13 cellular contexts compared by ENCODE assay signal in genomic region chr2:72117029-72117428, GRCh38. TPM values are rescaled to one million over a fixed set of nuclear protein-coding genes. Genes with fewer than 3 reads are reported as not detected.
DNase-seq lines count a peak whose midpoint lies in the region; ATAC-seq and TF ChIP-seq lines count a peak whose summit lies in the region.
"Had no signal": no experiment of that assay in that cellular context is flagged by ENCODE, and none has a peak within 500 bp of the region (broad histone marks: within the 10 kb centered on the region; RNA-seq: fewer than 3 reads in every experiment).

No MANE protein-coding gene starts in this region.

- TF ChIP-seq CTCF in RWPE2 (IDR thresholded peaks at IDR 0.05; ENCODE audit: poor library complexity, severe bottlenecking) (no peak), lung (IDR thresholded peaks at IDR 0.05; ENCODE audit: control extremely low read depth, extremely low read depth) (no peak), ascending aorta (IDR thresholded peaks at IDR 0.05) (no peak)

- no peak overlapping the region for H3K27ac Mint-ChIP-seq in activated CD8-positive, alpha-beta memory T cell treated with anti-CD3 and anti-CD28 coated beads, Interleukin-2, amount 10 ng/mL, durations not matched to agents 7 days and 5 days
- no peak overlapping the region for H3K27ac Mint-ChIP-seq in CD4-positive, alpha-beta memory T cell
- H3K27ac Mint-ChIP-seq: HFFc6 had no signal

- POLR2A ChIA-PET in CD4-positive, alpha-beta memory T cell (lab: Charles Lee; ENCODE audit: partially characterized antibody): no interaction called here

- H3K4me1 Mint-ChIP-seq in activated CD8-positive, alpha-beta memory T cell treated with anti-CD3 and anti-CD28 coated beads, Interleukin-2, amount 10 ng/mL, durations not matched to agents 7 days and 5 days: no peaks in the 10 kb centered on the region
- no peaks in the 10 kb centered on the region for H3K4me1 Mint-ChIP-seq in CD4-positive, alpha-beta memory T cell

- peaks cover 22% of the 10 kb centered on the region for H3K4me1 ChIP-seq in RWPE2 (ENCODE audit: insufficient read depth, poor library complexity, severe bottlenecking)
- H3K4me1 ChIP-seq in lung (ENCODE audit: control insufficient read depth in 2 of 2, insufficient read depth in 2 of 2, low read length in 2 of 2): peaks cover 0 to 2% of the 10 kb centered on the region in 2 donors
- no peaks in the 10 kb centered on the region for H3K4me1 ChIP-seq in CD4-positive, alpha-beta memory T cell (ENCODE audit: insufficient read depth, low read length)
- H3K4me1 ChIP-seq in effector memory CD4-positive, alpha-beta T cell (ENCODE audit: control insufficient read depth, insufficient read depth, low read length, poor library complexity, severe bottlenecking): no peaks in the 10 kb centered on the region
- peaks cover 0 to 11% of the 10 kb centered on the region in 2 donors for H3K4me1 ChIP-seq in ascending aorta
- H3K4me1 ChIP-seq: HAP-1 had no signal

- H3K36me3 ChIP-seq in RWPE2 (ENCODE audit: low read depth) (no peaks in the 10 kb centered on the region), lung (ENCODE audit: control insufficient read depth in 2 of 2, insufficient read depth in 2 of 2, low read length in 2 of 2) (no peaks in the 10 kb centered on the region), ascending aorta (no peaks in the 10 kb centered on the region)
- H3K36me3 ChIP-seq in CD4-positive, alpha-beta memory T cell (ENCODE audit: insufficient read depth, low read length): no peaks in the 10 kb centered on the region
- H3K36me3 ChIP-seq in effector memory CD4-positive, alpha-beta T cell (ENCODE audit: control insufficient read depth, insufficient read depth, low read length): no peaks in the 10 kb centered on the region
- H3K36me3 ChIP-seq: HAP-1 had no signal

- H3K9me3 Mint-ChIP-seq in activated CD8-positive, alpha-beta memory T cell treated with anti-CD3 and anti-CD28 coated beads, Interleukin-2, amount 10 ng/mL, durations not matched to agents 7 days and 5 days (ENCODE audit: low read depth): no peaks in the 10 kb centered on the region
- peaks cover 0 to 8% (median 6%) of the 10 kb centered on the region in 8 donors for H3K9me3 Mint-ChIP-seq in CD4-positive, alpha-beta memory T cell
- H3K9me3 Mint-ChIP-seq: HFFc6 had no signal

- no peak overlapping the region for H3K4me3 Mint-ChIP-seq in activated CD8-positive, alpha-beta memory T cell treated with anti-CD3 and anti-CD28 coated beads, Interleukin-2, amount 10 ng/mL, durations not matched to agents 7 days and 5 days
- H3K4me3 Mint-ChIP-seq in CD4-positive, alpha-beta memory T cell: no peak overlapping the region

- CTCF ChIA-PET in activated CD8-positive, alpha-beta memory T cell treated with anti-CD3 and anti-CD28 coated beads, Interleukin-2, amount 10 ng/mL, durations not matched to agents 7 days and 5 days (lab: Charles Lee): no interaction called here
- CTCF ChIA-PET in CD4-positive, alpha-beta memory T cell (lab: Charles Lee; ENCODE audit: partially characterized antibody): interaction anchor here (1.0 kb wide), 1 partner anchor 15 kb away, joined by 3 read pairs; no protein-coding TSS in a partner anchor

- no peaks in the 10 kb centered on the region for H3K36me3 Mint-ChIP-seq in activated CD8-positive, alpha-beta memory T cell treated with anti-CD3 and anti-CD28 coated beads, Interleukin-2, amount 10 ng/mL, durations not matched to agents 7 days and 5 days
- no peaks in the 10 kb centered on the region for H3K36me3 Mint-ChIP-seq in CD4-positive, alpha-beta memory T cell

- no peak for ATAC-seq in activated CD8-positive, alpha-beta memory T cell treated with anti-CD3 and anti-CD28 coated beads, Interleukin-2, amount 10 ng/mL, durations not matched to agents 7 days and 5 days
- ATAC-seq in RWPE2 (ENCODE audit: low read depth) (no peak), lung (ENCODE audit: insufficient read depth, low FRiP score) (no peak)

- H3K9me3 ChIP-seq in RWPE2 (ENCODE audit: severe bottlenecking) (no peaks in the 10 kb centered on the region), lung (ENCODE audit: control insufficient read depth in 2 of 2, insufficient read depth in 1 of 2, low read length in 1 of 2) (no peaks in the 10 kb centered on the region), ascending aorta (no peaks in the 10 kb centered on the region)
- no peaks in the 10 kb centered on the region for H3K9me3 ChIP-seq in CD4-positive, alpha-beta memory T cell (ENCODE audit: control insufficient read depth in 1 of 2, low read length in 2 of 2)
- no peaks in the 10 kb centered on the region for H3K9me3 ChIP-seq in effector memory CD4-positive, alpha-beta T cell (ENCODE audit: control insufficient read depth, low read length)
- H3K9me3 ChIP-seq: HAP-1 had no signal

- intact Hi-C loops in CD4-positive, alpha-beta memory T cell (cut with micrococcal nuclease): no loop called here
- intact Hi-C loops in ascending aorta (cut with DNase I): no loop called here

- H3K4me3 ChIP-seq in RWPE2 (ENCODE audit: severe bottlenecking): no peak overlapping the region
- H3K4me3 ChIP-seq in lung: no peak overlapping the region
- H3K4me3 ChIP-seq in CD4-positive, alpha-beta memory T cell (ENCODE audit: low read length in 2 of 2): no peak overlapping the region
- H3K4me3 ChIP-seq in effector memory CD4-positive, alpha-beta T cell (ENCODE audit: insufficient read depth, low read depth, low read length, poor library complexity, severe bottlenecking): no peak overlapping the region
- H3K4me3 ChIP-seq in ascending aorta: no peak overlapping the region
- H3K4me3 ChIP-seq: HAP-1 had no signal

- H3K27me3 ChIP-seq in RWPE2 (ENCODE audit: insufficient read depth, poor library complexity, severe bottlenecking) (no peaks in the 10 kb centered on the region), lung (ENCODE audit: control insufficient read depth, insufficient read depth) (no peaks in the 10 kb centered on the region), ascending aorta (no peaks in the 10 kb centered on the region)
- no peaks in the 10 kb centered on the region for H3K27me3 ChIP-seq in CD4-positive, alpha-beta memory T cell (ENCODE audit: insufficient read depth, low read length)
- no peaks in the 10 kb centered on the region for H3K27me3 ChIP-seq in effector memory CD4-positive, alpha-beta T cell (replicated peaks; ENCODE audit: control insufficient read depth, insufficient read depth, low read length, poor library complexity, severe bottlenecking)

- DNase-seq in activated CD8-positive, alpha-beta memory T cell treated with anti-CD3 and anti-CD28 coated beads, Interleukin-2, amount 10 ng/mL, durations not matched to agents 7 days and 5 days: peak; percentile 4
- DNase-seq in activated CD8-positive, alpha-beta memory T cell treated with anti-CD3 and anti-CD28 coated beads for 24 hours: no peak
- DNase-seq in RWPE2 (ENCODE audit: low spot score): no peak
- DNase-seq in lung (ENCODE audit: low spot score): peak; percentile 10
- no peak for DNase-seq in CD4-positive, alpha-beta memory T cell
- no peak for DNase-seq in effector memory CD4-positive, alpha-beta T cell
- no peak for DNase-seq in ascending aorta (ENCODE audit: low spot score in 2 of 2)
- DNase-seq: DMS53, GF-D8, HFFc6 had no signal

- H3K27me3 Mint-ChIP-seq in activated CD8-positive, alpha-beta memory T cell treated with anti-CD3 and anti-CD28 coated beads, Interleukin-2, amount 10 ng/mL, durations not matched to agents 7 days and 5 days: peaks cover 7% of the 10 kb centered on the region
- H3K27me3 Mint-ChIP-seq in CD4-positive, alpha-beta memory T cell: peaks cover 3 to 6% of the 10 kb centered on the region in 2 donors

- H3K27ac ChIP-seq in RWPE2 (ENCODE audit: poor library complexity, severe bottlenecking): peak overlapping the region; percentile 97
- H3K27ac ChIP-seq in lung (ENCODE audit: low read depth in 1 of 2, low read length in 1 of 2): no peak overlapping the region
- H3K27ac ChIP-seq in CD4-positive, alpha-beta memory T cell (ENCODE audit: low read depth, low read length): no peak overlapping the region
- H3K27ac ChIP-seq in effector memory CD4-positive, alpha-beta T cell (ENCODE audit: insufficient read depth, low read length, poor library complexity, severe bottlenecking): no peak overlapping the region
- no peak overlapping the region for H3K27ac ChIP-seq in ascending aorta
- H3K27ac ChIP-seq: 22Rv1, HL-60 had no signal

- 91 to 96% methylated on average over 6 of the region's 6 CpGs for WGBS in lung, 2 donors

RNA-seq across cellular contexts. Expression of gene CYP26B1, which starts 30.6 kb away (rescaled TPM):
- total RNA-seq in activated CD8-positive, alpha-beta memory T cell treated with anti-CD3 and anti-CD28 coated beads, Interleukin-2, amount 10 ng/mL, durations not matched to agents 7 days and 5 days: not detected
- 1 to 10 TPM; 2.6 to 4.7 TPM for total RNA-seq in lung
- polyA plus RNA-seq in lung: 1 to 10 TPM; 1.1 to 2.2 TPM
- total RNA-seq in CD4-positive, alpha-beta memory T cell: not detected
- not detected for polyA plus RNA-seq in CD4-positive, alpha-beta memory T cell
- 18.6 TPM for total RNA-seq in ascending aorta

Comparison
In these comparisons a context has a peak if more than half of its experiments do, and no peak if none do; other contexts are left out.
1. DNase-seq: peak in activated CD8-positive, alpha-beta memory T cell treated with anti-CD3 and anti-CD28 coated beads, Interleukin-2, amount 10 ng/mL, durations not matched to agents 7 days and 5 days (single experiment) and lung (single experiment); none in activated CD8-positive, alpha-beta memory T cell treated with anti-CD3 and anti-CD28 coated beads for 24 hours (single experiment), RWPE2 (single experiment), CD4-positive, alpha-beta memory T cell (0 of 5), effector memory CD4-positive, alpha-beta T cell (0 of 3) and ascending aorta (0 of 2).